In the genomic region with DNA sequence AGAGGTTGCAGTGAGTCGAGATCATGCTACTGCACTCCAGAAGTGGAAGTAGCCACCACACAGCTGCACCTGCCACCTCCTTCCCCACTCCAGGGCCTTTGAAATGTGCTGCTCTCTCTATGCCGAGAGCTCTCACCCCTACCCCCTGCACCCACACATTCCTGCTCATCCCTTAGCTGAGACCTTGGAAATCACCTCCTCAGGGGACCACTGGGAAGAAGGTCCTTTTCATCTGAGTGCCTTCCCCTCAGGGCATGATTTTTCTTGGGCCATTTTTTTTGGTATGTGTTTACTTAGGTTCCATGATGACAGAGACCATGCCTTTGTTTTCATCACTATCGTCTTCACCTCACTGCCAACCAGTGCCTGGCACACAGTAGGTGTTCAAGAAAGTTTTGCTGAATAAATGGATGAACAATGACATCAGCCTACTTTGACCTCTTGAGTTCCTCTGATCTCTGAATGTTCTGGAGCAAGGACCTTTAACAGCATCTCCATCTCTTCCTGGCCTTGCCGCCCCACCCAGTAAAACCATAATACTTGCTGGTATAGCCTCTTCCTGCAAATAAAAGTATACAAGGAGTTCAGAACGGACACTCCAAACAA, we compare ENCODE assay signal across 8 cellular contexts.
A peak's percentile ranks its signal among the peaks of the same experiment; 100 is the strongest.
DNase-seq lines count a peak whose midpoint lies in the region; ATAC-seq and TF ChIP-seq lines count a peak whose summit lies in the region.

No MANE protein-coding gene starts in this region.

- TF ChIP-seq EP300 in stomach (IDR thresholded peaks at IDR 0.05): no peak

- TF ChIP-seq POLR2A in stomach (IDR thresholded peaks at IDR 0.05): no peak

- peaks cover 84 to 100% (median 91%) of the 10 kb centered on the region in 4 donors for H3K4me1 ChIP-seq in stomach

- ATAC-seq in activated CD4-positive, alpha-beta T cell treated with anti-CD3 and anti-CD28 coated beads for 36 hours: no peak
- ATAC-seq in activated T-helper 17 cell treated with anti-CD3 and anti-CD28 coated beads, Interleukin-2, amount 50 U/mL, for 72 hours (replicated peaks): no peak
- no peak for ATAC-seq in HG02610 (IDR thresholded peaks at IDR 0.05; ENCODE audit: unreplicated experiment)
- no peak for ATAC-seq in HG02973 (IDR thresholded peaks at IDR 0.05; ENCODE audit: unreplicated experiment)

- H3K9me3 Mint-ChIP-seq in activated CD4-positive, alpha-beta T cell treated with anti-CD3 and anti-CD28 coated beads for 36 hours (ENCODE audit: low read depth): no peaks in the 10 kb centered on the region
- H3K9me3 Mint-ChIP-seq in activated T-helper 17 cell treated with anti-CD3 and anti-CD28 coated beads, Interleukin-2, amount 50 U/mL, for 72 hours: no peaks in the 10 kb centered on the region

- no peak overlapping the region for H3K4me3 Mint-ChIP-seq in activated CD4-positive, alpha-beta T cell treated with anti-CD3 and anti-CD28 coated beads for 36 hours
- peak overlapping the region; percentile 91 for H3K4me3 Mint-ChIP-seq in activated T-helper 17 cell treated with anti-CD3 and anti-CD28 coated beads, Interleukin-2, amount 50 U/mL, for 72 hours

- H3K4me3 ChIP-seq in stomach: no peak overlapping the region

- peaks cover 97% of the 10 kb centered on the region for H3K4me1 Mint-ChIP-seq in activated CD4-positive, alpha-beta T cell treated with anti-CD3 and anti-CD28 coated beads for 36 hours
- peaks cover 77% of the 10 kb centered on the region for H3K4me1 Mint-ChIP-seq in activated T-helper 17 cell treated with anti-CD3 and anti-CD28 coated beads, Interleukin-2, amount 50 U/mL, for 72 hours

- H3K27ac ChIP-seq in layer of hippocampus (ENCODE audit: low read depth, low read length): peak overlapping the region; percentile 52
- H3K27ac ChIP-seq in stomach: peak overlapping the region; percentile 53 to 85 (median 78)

- 57 to 73% (median 64%) methylated on average over 5 of the region's 5 CpGs for WGBS in stomach, 5 donors

- H3K27ac Mint-ChIP-seq in activated CD4-positive, alpha-beta T cell treated with anti-CD3 and anti-CD28 coated beads for 36 hours: peak overlapping the region; percentile 87
- peak overlapping the region; percentile 97 for H3K27ac Mint-ChIP-seq in activated T-helper 17 cell treated with anti-CD3 and anti-CD28 coated beads, Interleukin-2, amount 50 U/mL, for 72 hours

- CTCF ChIA-PET in activated CD4-positive, alpha-beta T cell treated with anti-CD3 and anti-CD28 coated beads for 36 hours (lab: Charles Lee): interaction anchor here (0.7 to 0.9 kb wide), 2 partner anchors 11 to 88 kb away, joined by 3 read pairs; no protein-coding TSS in a partner anchor

- H3K9me3 ChIP-seq in stomach: no peaks in the 10 kb centered on the region

- H3K27me3 Mint-ChIP-seq in activated CD4-positive, alpha-beta T cell treated with anti-CD3 and anti-CD28 coated beads for 36 hours: no peaks in the 10 kb centered on the region
- H3K27me3 Mint-ChIP-seq in activated T-helper 17 cell treated with anti-CD3 and anti-CD28 coated beads, Interleukin-2, amount 50 U/mL, for 72 hours: no peaks in the 10 kb centered on the region

- H3K27me3 ChIP-seq in layer of hippocampus (ENCODE audit: control insufficient read depth, insufficient read depth, low read length) (no peaks in the 10 kb centered on the region), stomach (no peaks in the 10 kb centered on the region)

- intact Hi-C loops in activated CD4-positive, alpha-beta T cell treated with anti-CD3 and anti-CD28 coated beads for 36 hours (cut with DNase I, micrococcal nuclease): no loop called here
- intact Hi-C loops in stomach (cut with DNase I; ENCODE audit: low total_unique reads): no loop called here

- peaks cover 0 to 48% (median 37%) of the 10 kb centered on the region in 4 donors for H3K36me3 ChIP-seq in stomach

- no peak for DNase-seq in activated CD4-positive, alpha-beta T cell treated with anti-CD3 and anti-CD28 coated beads for 36 hours
- no peak for DNase-seq in activated CD4-positive, alpha-beta T cell treated with anti-CD3 and anti-CD28 coated beads, Interleukin-2, amount 50 U/mL, for 1 hour
- no peak for DNase-seq in stomach
- no peak for DNase-seq in DMS79 (lab: John Stamatoyannopoulos, UW)

- POLR2A ChIA-PET in activated CD4-positive, alpha-beta T cell treated with anti-CD3 and anti-CD28 coated beads for 36 hours (lab: Charles Lee): no interaction called here

- H3K36me3 Mint-ChIP-seq in activated CD4-positive, alpha-beta T cell treated with anti-CD3 and anti-CD28 coated beads for 36 hours (ENCODE audit: low read depth): peaks cover 95% of the 10 kb centered on the region
- peaks cover 100% of the 10 kb centered on the region for H3K36me3 Mint-ChIP-seq in activated T-helper 17 cell treated with anti-CD3 and anti-CD28 coated beads, Interleukin-2, amount 50 U/mL, for 72 hours (ENCODE audit: low read depth)

- no peak for TF ChIP-seq CTCF in stomach (IDR thresholded peaks at IDR 0.05)
